In the genomic region with DNA sequence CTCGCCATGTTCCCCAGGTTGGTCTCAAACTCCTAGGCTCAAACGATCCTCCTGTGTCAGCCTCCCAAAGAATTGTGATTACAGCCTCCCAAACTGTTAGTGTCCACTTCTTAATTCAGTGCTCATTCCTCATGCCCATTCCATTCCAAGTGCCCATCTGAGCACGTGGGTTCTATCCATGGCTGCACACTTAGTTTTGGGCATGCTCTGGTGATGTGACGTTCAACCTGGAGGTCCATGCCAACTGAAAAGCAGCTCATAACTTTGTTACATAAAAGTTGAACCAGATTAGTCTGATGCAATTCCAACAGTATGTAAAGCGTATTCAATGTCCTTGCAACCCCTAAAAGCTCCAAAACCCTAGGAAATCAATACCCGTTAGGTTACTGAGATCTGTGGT, we compare ENCODE assay signal across 1 cellular context.
TF ChIP-seq lines count a peak whose summit lies in the region.

No MANE protein-coding gene starts in this region.

TF ChIP-seq in IMR-90, 13 proteins besides CTCF, POLR2A, EP300 and RAD21:
- TF ChIP-seq RFX5 (IDR thresholded peaks at IDR 0.05; ENCODE audit: low read depth, low read length) (no peak), NFE2L2 (IDR thresholded peaks at IDR 0.05; ENCODE audit: low read depth, low read length) (no peak), MAFK (IDR thresholded peaks at IDR 0.05; ENCODE audit: low read depth, low read length) (no peak), SMC3 (IDR thresholded peaks at IDR 0.05; ENCODE audit: low read depth, low read length) (no peak), BHLHE40 (IDR thresholded peaks at IDR 0.05; ENCODE audit: low read depth, low read length) (no peak), FOS (IDR thresholded peaks at IDR 0.05; ENCODE audit: low read depth, low read length) (no peak), MAZ (IDR thresholded peaks at IDR 0.05; ENCODE audit: borderline replicate concordance, low read depth, low read length) (no peak), CHD1 (IDR thresholded peaks at IDR 0.05; ENCODE audit: low read depth, low read length) (no peak), RCOR1 (IDR thresholded peaks at IDR 0.05; ENCODE audit: insufficient replicate concordance, low read length) (no peak), USF2 (IDR thresholded peaks at IDR 0.05; ENCODE audit: low read depth, low read length) (no peak)
- TF ChIP-seq, protein P1, sequence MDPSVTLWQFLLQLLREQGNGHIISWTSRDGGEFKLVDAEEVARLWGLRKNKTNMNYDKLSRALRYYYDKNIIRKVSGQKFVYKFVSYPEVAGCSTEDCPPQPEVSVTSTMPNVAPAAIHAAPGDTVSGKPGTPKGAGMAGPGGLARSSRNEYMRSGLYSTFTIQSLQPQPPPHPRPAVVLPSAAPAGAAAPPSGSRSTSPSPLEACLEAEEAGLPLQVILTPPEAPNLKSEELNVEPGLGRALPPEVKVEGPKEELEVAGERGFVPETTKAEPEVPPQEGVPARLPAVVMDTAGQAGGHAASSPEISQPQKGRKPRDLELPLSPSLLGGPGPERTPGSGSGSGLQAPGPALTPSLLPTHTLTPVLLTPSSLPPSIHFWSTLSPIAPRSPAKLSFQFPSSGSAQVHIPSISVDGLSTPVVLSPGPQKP (IDR thresholded peaks at IDR 0.05; ENCODE audit: borderline replicate concordance, low read depth, low read length) = no peak
TF ChIP-seq in IMR-90: peak in this region for 0.
